Comparison of ENCODE assay signal across 8 cellular contexts in the genomic region with DNA sequence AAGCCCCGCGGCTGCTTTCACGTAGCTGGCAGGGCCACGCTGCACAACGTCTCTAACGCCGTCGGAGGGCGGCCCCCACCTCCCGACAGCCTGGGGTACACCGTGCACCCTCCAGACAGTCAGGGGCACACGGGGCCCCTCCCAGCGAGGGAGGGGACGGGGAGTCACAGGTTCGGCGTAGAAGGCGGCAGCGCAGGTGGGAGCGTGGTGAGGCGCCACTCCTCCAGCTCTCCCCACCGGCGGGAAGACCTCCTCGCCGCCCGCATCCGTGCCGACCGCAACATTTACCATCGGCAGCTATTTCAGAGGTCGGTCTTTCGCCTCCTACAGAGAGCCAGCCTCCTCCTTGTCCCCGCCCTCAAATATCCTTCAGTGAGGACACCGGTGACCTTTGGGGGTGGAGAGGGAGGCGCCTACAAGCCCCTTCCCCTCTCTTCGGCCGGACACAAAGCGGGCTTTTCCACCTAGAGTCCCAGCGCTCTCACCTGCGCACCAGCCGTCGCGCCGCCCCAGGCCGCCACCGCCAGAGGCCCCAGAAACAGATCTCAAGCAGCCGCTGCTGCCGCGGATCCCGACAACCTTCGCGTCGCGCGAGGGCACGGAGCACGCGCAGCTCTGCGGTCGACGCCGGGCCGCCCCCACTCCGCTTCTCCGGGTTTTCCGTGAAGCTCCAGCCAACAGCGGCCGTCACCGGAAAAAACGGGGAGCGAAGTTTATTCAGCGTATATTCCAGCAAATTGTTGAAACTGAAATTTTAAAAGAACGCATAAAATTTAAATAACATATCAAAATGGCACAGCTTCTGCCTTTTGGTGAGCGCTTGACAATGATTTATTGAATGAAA. TPM values are rescaled to one million over a fixed set of nuclear protein-coding genes. Genes with fewer than 3 reads are reported as not detected.
DNase-seq lines count a peak whose midpoint lies in the region; TF ChIP-seq lines count a peak whose summit lies in the region.

A gene (minus strand): TSS at position 600 of the 844 bp plus-strand sequence. CDS start 20,708 bp downstream, outside the sequence.

- peak; percentile 4 for TF ChIP-seq CTCF in fibroblast of villous mesenchyme (IDR thresholded peaks at IDR 0.05; ENCODE audit: insufficient read depth, low read depth, low read length)

- no peaks in the 10 kb centered on the region for H3K9me3 ChIP-seq in neuron (ENCODE audit: low read length)

- H2AFZ ChIP-seq in neuron (ENCODE audit: low read depth, low read length), result peak within 1 kb of the TSS; percentile 90

- TF ChIP-seq POLR2A in Raji (IDR thresholded peaks at IDR 0.05; ENCODE audit: insufficient read depth, low read depth, low read length), result peak; percentile 60

- peaks cover 18% of the 10 kb centered on the region for H3K4me1 ChIP-seq in neuron (ENCODE audit: insufficient read depth, low read length)

- no peaks in the 10 kb centered on the region for H3K36me3 ChIP-seq in neuron (ENCODE audit: insufficient read depth, low read length)

- no peaks in the 10 kb centered on the region for H3K27me3 ChIP-seq in neuron (ENCODE audit: insufficient read depth, low read length)

- DNase-seq in ELF-1 (ENCODE audit: low read depth, low spot score), result peak; percentile 94
- peak; percentile 85 for DNase-seq in H4 (ENCODE audit: low spot score)
- peak; percentile 91 for DNase-seq in LoVo (ENCODE audit: low spot score)
- peak; percentile 74 for DNase-seq in activated gamma-delta T cell (lab: John Stamatoyannopoulos, UW)
- DNase-seq in fibroblast of villous mesenchyme (ENCODE audit: low read depth), result peak; percentile 94
- DNase-seq in stromal cell of bone marrow (ENCODE audit: low read depth), result peak; percentile 85

- peak within 1 kb of the TSS; percentile 85 for H3K4me3 ChIP-seq in fibroblast of villous mesenchyme (ENCODE audit: low read depth, low read length)
- H3K4me3 ChIP-seq in neuron (ENCODE audit: low read length), result peak within 1 kb of the TSS; percentile 91

RNA-seq across cellular contexts. Expression of the gene that starts here (rescaled TPM):
- total RNA-seq in H4 (2014; rRNA removed; shearing (Covaris generic)), result 7.5 and 14.1 TPM in 2 replicates
- 3.5 and 9.1 TPM in 2 replicates for total RNA-seq in fibroblast of villous mesenchyme

Comparison
In these comparisons a context has a peak if more than half of its experiments do, and no peak if none do; other contexts are left out.
1. Peak in every context shown above with its lines: DNase-seq and H3K4me3 ChIP-seq.